ENCODE assay signal across 1 cellular context in the genomic region with DNA sequence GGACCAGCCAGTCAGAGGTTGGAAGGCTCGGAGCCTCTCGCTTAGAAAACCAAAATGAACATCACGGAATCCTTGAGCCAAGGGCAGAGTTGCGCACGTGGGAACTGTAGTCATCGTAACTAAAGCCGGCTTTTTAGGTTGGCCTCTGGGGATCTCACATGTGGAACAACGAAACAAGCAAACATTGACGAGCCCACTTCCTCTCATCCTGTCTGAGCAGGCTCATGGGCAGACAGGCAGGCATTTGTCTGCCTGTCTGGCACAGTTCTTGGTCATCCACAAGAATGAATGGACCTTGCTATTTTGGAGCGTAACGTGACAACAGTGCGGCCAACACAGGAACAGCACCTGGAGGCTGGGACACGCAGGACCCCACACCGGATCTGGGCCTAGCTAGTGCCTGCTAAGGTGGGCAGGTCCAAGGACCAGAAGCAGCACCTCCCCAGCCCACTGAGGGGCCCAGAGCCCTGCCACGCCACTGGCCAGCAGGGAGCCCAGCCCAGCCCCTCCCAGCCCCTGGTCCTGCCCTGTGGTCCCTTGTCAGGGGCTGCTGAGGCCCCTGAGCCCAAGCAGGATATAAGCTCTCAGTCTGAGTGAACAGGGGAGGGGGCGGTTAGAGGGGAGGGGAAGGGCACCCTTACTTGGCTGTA.
TF ChIP-seq lines count a peak whose summit lies in the region.

No MANE protein-coding gene starts in this region.

TF ChIP-seq in A549, 52 proteins besides CTCF, POLR2A, EP300 and RAD21 (continued from another document):
- TF ChIP-seq CHD2 (IDR thresholded peaks at IDR 0.05; ENCODE audit: low read length, partially characterized antibody) (no peak), CBX2 (IDR thresholded peaks at IDR 0.05; ENCODE audit: borderline replicate concordance, low read depth) (no peak), FOSL2 (IDR thresholded peaks at IDR 0.05) (no peak), FOSL2 (CRISPR knock-in tag; IDR thresholded peaks at IDR 0.05) (no peak)
